1 cellular context compared by ENCODE assay signal in the genomic region with DNA sequence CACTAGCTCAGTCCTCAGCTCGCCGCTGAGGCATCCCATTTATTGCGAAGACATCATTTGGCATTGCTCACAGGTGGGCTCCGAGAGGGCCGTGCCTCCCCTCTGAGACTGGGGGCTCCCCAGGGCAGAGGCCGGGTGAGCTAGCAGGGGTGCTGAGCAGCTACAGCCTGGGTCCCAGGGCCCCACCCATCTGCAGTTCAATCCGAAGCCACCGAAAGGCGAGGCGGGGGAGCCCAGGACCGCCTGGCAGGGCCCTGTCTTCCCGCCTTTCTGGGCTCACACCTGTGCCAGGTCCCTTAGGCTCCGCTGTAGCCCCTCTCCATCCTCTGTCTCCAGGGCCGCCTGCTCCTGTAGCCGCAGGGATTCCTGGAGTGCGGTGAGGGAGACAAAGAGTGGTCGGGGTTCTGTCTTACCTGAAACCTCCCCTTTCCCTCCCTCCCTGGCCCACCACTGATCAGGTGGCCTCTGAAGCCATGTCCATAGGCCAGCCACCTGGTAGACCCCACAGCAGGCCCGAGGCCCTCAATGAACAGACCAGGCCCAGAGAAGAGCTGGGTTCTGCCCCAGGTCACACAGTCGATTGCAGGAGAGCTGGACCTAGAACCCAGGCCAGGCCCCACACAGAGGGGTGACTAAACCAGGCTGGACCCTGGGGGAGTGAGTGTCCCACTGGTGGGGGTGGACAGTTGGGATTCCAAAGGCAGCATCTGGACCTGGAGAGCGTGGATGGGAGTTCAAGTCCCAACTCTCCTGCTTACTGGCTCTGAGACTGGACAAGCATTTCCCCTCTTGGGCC.
TF ChIP-seq lines count a peak whose summit lies in the region.

No MANE protein-coding gene starts in this region.

TF ChIP-seq in K562, 482 proteins besides CTCF, POLR2A, EP300 and RAD21 (continued from another document and continues in another):
- TF ChIP-seq SMC3 (conservative IDR thresholded peaks at IDR 0.05; ENCODE audit: insufficient read depth, low read depth, low read length) (no peak), SREBF1 (IDR thresholded peaks at IDR 0.05; ENCODE audit: borderline replicate concordance, low read depth, low read length) (no peak), ZNF830 (CRISPR knock-in tag; IDR thresholded peaks at IDR 0.05) (no peak), SNRNP70 (optimal IDR thresholded peaks at IDR 0.05; ENCODE audit: low read depth, low read length) (no peak), SAFB (IDR thresholded peaks at IDR 0.05; ENCODE audit: borderline replicate concordance, low read depth, low read length) (no peak), ZNF764 (CRISPR knock-in tag; IDR thresholded peaks at IDR 0.05; ENCODE audit: low read depth) (no peak), HNRNPL (IDR thresholded peaks at IDR 0.05; ENCODE audit: low read depth, low read length) (no peak), U2AF1 (optimal IDR thresholded peaks at IDR 0.05; ENCODE audit: low read depth, low read length) (no peak), ZNF41 (CRISPR knock-in tag; conservative IDR thresholded peaks at IDR 0.05) (no peak), ZNF239 (CRISPR knock-in tag; IDR thresholded peaks at IDR 0.05) (no peak), ETV6 (IDR thresholded peaks at IDR 0.05; ENCODE audit: borderline replicate concordance in 1 of 2, low read depth in 2 of 2, low read length in 1 of 2) (no peak), ETV6 (CRISPR knock-in tag; IDR thresholded peaks at IDR 0.05; ENCODE audit: borderline replicate concordance) (no peak), KLF1 (tag; IDR thresholded peaks at IDR 0.05) (no peak), ZNF121 (CRISPR knock-in tag; conservative IDR thresholded peaks at IDR 0.05) (no peak), SMARCA4 (IDR thresholded peaks at IDR 0.05) (no peak), TAF15 (IDR thresholded peaks at IDR 0.05; ENCODE audit: low read depth, low read length) (no peak), KLF10 (CRISPR knock-in tag; IDR thresholded peaks at IDR 0.05) (no peak), SPI1 (IDR thresholded peaks at IDR 0.05; ENCODE audit: borderline replicate concordance, low read depth, low read length) (no peak), IRF2 (CRISPR knock-in tag; IDR thresholded peaks at IDR 0.05) (no peak), ZNF586 (CRISPR knock-in tag; conservative IDR thresholded peaks at IDR 0.05) (peak; percentile 63; the same call in 1 of the 2 replicates), MCM2 (IDR thresholded peaks at IDR 0.05; ENCODE audit: low read depth) (no peak), SMARCC2 (IDR thresholded peaks at IDR 0.05; ENCODE audit: low read depth) (no peak), GATAD2B (IDR thresholded peaks at IDR 0.05; ENCODE audit: borderline replicate concordance) (no peak), NR3C1 (CRISPR knock-in tag; IDR thresholded peaks at IDR 0.05) (no peak), FOXA1 (IDR thresholded peaks at IDR 0.05; ENCODE audit: borderline replicate concordance) (no peak), GTF2A2 (tag; IDR thresholded peaks at IDR 0.05) (no peak), FOXJ2 (tag; IDR thresholded peaks at IDR 0.05) (no peak), DACH1 (IDR thresholded peaks at IDR 0.05; ENCODE audit: partially characterized antibody) (no peak)
- TF ChIP-seq, protein P1, sequence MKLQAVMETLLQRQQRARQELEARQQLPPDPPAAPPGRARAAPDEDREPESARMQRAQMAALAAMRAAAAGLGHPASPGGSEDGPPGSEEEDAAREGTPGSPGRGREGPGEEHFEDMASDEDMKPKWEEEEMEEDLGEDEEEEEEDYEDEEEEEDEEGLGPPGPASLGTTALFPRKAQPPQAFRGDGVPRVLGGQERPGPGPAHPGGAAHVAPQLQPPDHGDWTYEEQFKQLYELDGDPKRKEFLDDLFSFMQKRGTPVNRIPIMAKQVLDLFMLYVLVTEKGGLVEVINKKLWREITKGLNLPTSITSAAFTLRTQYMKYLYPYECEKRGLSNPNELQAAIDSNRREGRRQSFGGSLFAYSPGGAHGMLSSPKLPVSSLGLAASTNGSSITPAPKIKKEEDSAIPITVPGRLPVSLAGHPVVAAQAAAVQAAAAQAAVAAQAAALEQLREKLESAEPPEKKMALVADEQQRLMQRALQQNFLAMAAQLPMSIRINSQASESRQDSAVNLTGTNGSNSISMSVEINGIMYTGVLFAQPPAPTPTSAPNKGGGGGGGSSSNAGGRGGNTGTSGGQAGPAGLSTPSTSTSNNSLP (IDR thresholded peaks at IDR 0.05; ENCODE audit: borderline replicate concordance, low read depth, low read length) = no peak
- TF ChIP-seq, protein P2, sequence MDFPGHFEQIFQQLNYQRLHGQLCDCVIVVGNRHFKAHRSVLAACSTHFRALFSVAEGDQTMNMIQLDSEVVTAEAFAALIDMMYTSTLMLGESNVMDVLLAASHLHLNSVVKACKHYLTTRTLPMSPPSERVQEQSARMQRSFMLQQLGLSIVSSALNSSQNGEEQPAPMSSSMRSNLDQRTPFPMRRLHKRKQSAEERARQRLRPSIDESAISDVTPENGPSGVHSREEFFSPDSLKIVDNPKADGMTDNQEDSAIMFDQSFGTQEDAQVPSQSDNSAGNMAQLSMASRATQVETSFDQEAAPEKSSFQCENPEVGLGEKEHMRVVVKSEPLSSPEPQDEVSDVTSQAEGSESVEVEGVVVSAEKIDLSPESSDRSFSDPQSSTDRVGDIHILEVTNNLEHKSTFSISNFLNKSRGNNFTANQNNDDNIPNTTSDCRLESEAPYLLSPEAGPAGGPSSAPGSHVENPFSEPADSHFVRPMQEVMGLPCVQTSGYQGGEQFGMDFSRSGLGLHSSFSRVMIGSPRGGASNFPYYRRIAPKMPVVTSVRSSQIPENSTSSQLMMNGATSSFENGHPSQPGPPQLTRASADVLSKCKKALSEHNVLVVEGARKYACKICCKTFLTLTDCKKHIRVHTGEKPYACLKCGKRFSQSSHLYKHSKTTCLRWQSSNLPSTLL (IDR thresholded peaks at IDR 0.05) = no peak
- TF ChIP-seq, protein P3, sequence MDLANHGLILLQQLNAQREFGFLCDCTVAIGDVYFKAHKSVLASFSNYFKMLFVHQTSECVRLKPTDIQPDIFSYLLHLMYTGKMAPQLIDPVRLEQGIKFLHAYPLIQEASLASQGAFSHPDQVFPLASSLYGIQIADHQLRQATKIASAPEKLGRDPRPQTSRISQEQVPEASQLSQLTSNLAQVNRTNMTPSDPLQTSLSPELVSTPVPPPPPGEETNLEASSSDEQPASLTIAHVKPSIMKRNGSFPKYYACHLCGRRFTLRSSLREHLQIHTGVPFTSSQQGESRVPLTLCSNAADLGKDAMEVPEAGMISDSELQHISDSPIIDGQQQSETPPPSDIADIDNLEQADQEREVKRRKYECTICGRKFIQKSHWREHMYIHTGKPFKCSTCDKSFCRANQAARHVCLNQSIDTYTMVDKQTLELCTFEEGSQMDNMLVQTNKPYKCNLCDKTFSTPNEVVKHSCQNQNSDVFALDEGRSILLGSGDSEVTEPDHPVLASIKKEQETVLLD (IDR thresholded peaks at IDR 0.05) = no peak
- TF ChIP-seq, protein P4, sequence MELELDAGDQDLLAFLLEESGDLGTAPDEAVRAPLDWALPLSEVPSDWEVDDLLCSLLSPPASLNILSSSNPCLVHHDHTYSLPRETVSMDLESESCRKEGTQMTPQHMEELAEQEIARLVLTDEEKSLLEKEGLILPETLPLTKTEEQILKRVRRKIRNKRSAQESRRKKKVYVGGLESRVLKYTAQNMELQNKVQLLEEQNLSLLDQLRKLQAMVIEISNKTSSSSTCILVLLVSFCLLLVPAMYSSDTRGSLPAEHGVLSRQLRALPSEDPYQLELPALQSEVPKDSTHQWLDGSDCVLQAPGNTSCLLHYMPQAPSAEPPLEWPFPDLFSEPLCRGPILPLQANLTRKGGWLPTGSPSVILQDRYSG (tag; conservative IDR thresholded peaks at IDR 0.05; ENCODE audit: low read depth) = no peak
- TF ChIP-seq, protein P5, sequence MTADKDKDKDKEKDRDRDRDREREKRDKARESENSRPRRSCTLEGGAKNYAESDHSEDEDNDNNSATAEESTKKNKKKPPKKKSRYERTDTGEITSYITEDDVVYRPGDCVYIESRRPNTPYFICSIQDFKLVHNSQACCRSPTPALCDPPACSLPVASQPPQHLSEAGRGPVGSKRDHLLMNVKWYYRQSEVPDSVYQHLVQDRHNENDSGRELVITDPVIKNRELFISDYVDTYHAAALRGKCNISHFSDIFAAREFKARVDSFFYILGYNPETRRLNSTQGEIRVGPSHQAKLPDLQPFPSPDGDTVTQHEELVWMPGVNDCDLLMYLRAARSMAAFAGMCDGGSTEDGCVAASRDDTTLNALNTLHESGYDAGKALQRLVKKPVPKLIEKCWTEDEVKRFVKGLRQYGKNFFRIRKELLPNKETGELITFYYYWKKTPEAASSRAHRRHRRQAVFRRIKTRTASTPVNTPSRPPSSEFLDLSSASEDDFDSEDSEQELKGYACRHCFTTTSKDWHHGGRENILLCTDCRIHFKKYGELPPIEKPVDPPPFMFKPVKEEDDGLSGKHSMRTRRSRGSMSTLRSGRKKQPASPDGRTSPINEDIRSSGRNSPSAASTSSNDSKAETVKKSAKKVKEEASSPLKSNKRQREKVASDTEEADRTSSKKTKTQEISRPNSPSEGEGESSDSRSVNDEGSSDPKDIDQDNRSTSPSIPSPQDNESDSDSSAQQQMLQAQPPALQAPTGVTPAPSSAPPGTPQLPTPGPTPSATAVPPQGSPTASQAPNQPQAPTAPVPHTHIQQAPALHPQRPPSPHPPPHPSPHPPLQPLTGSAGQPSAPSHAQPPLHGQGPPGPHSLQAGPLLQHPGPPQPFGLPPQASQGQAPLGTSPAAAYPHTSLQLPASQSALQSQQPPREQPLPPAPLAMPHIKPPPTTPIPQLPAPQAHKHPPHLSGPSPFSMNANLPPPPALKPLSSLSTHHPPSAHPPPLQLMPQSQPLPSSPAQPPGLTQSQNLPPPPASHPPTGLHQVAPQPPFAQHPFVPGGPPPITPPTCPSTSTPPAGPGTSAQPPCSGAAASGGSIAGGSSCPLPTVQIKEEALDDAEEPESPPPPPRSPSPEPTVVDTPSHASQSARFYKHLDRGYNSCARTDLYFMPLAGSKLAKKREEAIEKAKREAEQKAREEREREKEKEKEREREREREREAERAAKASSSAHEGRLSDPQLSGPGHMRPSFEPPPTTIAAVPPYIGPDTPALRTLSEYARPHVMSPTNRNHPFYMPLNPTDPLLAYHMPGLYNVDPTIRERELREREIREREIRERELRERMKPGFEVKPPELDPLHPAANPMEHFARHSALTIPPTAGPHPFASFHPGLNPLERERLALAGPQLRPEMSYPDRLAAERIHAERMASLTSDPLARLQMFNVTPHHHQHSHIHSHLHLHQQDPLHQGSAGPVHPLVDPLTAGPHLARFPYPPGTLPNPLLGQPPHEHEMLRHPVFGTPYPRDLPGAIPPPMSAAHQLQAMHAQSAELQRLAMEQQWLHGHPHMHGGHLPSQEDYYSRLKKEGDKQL (CRISPR knock-in tag; IDR thresholded peaks at IDR 0.05; ENCODE audit: borderline replicate concordance) = no peak
- TF ChIP-seq, protein P6, sequence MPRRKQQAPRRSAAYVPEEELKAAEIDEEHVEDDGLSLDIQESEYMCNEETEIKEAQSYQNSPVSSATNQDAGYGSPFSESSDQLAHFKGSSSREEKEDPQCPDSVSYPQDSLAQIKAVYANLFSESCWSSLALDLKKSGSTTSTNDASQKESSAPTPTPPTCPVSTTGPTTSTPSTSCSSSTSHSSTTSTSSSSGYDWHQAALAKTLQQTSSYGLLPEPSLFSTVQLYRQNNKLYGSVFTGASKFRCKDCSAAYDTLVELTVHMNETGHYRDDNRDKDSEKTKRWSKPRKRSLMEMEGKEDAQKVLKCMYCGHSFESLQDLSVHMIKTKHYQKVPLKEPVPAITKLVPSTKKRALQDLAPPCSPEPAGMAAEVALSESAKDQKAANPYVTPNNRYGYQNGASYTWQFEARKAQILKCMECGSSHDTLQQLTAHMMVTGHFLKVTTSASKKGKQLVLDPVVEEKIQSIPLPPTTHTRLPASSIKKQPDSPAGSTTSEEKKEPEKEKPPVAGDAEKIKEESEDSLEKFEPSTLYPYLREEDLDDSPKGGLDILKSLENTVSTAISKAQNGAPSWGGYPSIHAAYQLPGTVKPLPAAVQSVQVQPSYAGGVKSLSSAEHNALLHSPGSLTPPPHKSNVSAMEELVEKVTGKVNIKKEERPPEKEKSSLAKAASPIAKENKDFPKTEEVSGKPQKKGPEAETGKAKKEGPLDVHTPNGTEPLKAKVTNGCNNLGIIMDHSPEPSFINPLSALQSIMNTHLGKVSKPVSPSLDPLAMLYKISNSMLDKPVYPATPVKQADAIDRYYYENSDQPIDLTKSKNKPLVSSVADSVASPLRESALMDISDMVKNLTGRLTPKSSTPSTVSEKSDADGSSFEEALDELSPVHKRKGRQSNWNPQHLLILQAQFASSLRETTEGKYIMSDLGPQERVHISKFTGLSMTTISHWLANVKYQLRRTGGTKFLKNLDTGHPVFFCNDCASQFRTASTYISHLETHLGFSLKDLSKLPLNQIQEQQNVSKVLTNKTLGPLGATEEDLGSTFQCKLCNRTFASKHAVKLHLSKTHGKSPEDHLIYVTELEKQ (CRISPR knock-in tag; IDR thresholded peaks at IDR 0.05) = no peak
- TF ChIP-seq, protein P7, sequence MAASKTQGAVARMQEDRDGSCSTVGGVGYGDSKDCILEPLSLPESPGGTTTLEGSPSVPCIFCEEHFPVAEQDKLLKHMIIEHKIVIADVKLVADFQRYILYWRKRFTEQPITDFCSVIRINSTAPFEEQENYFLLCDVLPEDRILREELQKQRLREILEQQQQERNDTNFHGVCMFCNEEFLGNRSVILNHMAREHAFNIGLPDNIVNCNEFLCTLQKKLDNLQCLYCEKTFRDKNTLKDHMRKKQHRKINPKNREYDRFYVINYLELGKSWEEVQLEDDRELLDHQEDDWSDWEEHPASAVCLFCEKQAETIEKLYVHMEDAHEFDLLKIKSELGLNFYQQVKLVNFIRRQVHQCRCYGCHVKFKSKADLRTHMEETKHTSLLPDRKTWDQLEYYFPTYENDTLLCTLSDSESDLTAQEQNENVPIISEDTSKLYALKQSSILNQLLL (CRISPR knock-in tag; IDR thresholded peaks at IDR 0.05; ENCODE audit: borderline replicate concordance) = no peak
